In genomic region chr1:15322648-15323350, GRCh38 we compare ENCODE assay signal across 11 cellular contexts.
A peak's percentile ranks its signal among the peaks of the same experiment; 100 is the strongest.
DNase-seq lines count a peak whose midpoint lies in the region; ATAC-seq and TF ChIP-seq lines count a peak whose summit lies in the region.
"Had no signal": no experiment of that assay in that cellular context is flagged by ENCODE, and none has a peak within 500 bp of the region (broad histone marks: within the 10 kb centered on the region; RNA-seq: fewer than 3 reads in every experiment).

No MANE protein-coding gene starts in this region.

- H3K27ac Mint-ChIP-seq in T-helper 17 cell = no peak overlapping the region
- H3K27ac Mint-ChIP-seq: activated naive CD8-positive, alpha-beta T cell treated with anti-CD3 and anti-CD28 coated beads, Interleukin-2, amount 10 ng/mL, durations not matched to agents 7 days and 5 days; CD4-positive, alpha-beta T cell; progenitor cell of endocrine pancreas had no signal

- TF ChIP-seq CTCF in A673 (conservative IDR thresholded peaks at IDR 0.05; ENCODE audit: low read depth, low read length) = no peak
- TF ChIP-seq CTCF in brain microvascular endothelial cell (IDR thresholded peaks at IDR 0.05; ENCODE audit: low read depth, low read length, missing control alignments) = no peak
- no peak for TF ChIP-seq CTCF in GM13977 (IDR thresholded peaks at IDR 0.05; ENCODE audit: extremely low read depth, insufficient read depth, missing control alignments)

- H3K4me3 ChIP-seq in A673 (ENCODE audit: low read depth, low read length, poor library complexity, severe bottlenecking) (no peak overlapping the region), right cardiac atrium (ENCODE audit: low read length) (no peak overlapping the region), brain microvascular endothelial cell (ENCODE audit: low read depth, low read length) (no peak overlapping the region)

- no peak overlapping the region for H3K4me3 Mint-ChIP-seq in T-helper 17 cell
- H3K4me3 Mint-ChIP-seq: activated naive CD8-positive, alpha-beta T cell treated with anti-CD3 and anti-CD28 coated beads, Interleukin-2, amount 10 ng/mL, durations not matched to agents 7 days and 5 days; CD4-positive, alpha-beta T cell had no signal

- H3K4me1 ChIP-seq in A673 (ENCODE audit: insufficient read depth, low read length, poor library complexity, severe bottlenecking) = peaks cover 38% of the 10 kb centered on the region
- H3K4me1 ChIP-seq in right cardiac atrium (ENCODE audit: control insufficient read depth, insufficient read depth, low read length) = no peaks in the 10 kb centered on the region

- peak; percentile 83 for DNase-seq in A673 (ENCODE audit: low spot score)
- DNase-seq in HUDEP-2 (lab: John Stamatoyannopoulos, UW; ENCODE audit: unreplicated experiment in 76 of 76) = peak in 44 of 76 experiments; percentile 6 to 72 (median 32)
- DNase-seq in T-helper 17 cell = no peak
- DNase-seq in right cardiac atrium = no peak
- DNase-seq in brain microvascular endothelial cell = no peak
- no peak for DNase-seq in GM13977 (ENCODE audit: low spot score)

- peaks cover 4% of the 10 kb centered on the region for H3K4me1 Mint-ChIP-seq in T-helper 17 cell

- no TSS peak for BruUV-seq in A673 (replicated peaks; lab: Mats Ljungman, UMichigan)

- 82% methylated on average over 14 of the region's 14 CpGs for whole genome bisulfite sequencing in right cardiac atrium

- POLR2A ChIA-PET in A673 (lab: Charles Lee; ENCODE audit: low non-redundant PET) = interaction anchor here (0.6 kb wide), 1 partner anchor 1233 kb away, joined by 6 read pairs; no protein-coding TSS in a partner anchor

- intact Hi-C loops in A673 (cut with micrococcal nuclease; ENCODE audit: unreplicated experiment) (loop anchor here (1.0 to 5.0 kb wide), 3 partner anchors 90 to 180 kb away; no protein-coding TSS in a partner anchor), right cardiac atrium (cut with DNase I) (loop anchor here in 2 of 4 donors (1.0 to 2.0 kb wide), 2 partner anchors 108 to 109 kb away; no protein-coding TSS in a partner anchor)

- CTCF ChIA-PET in A673 (lab: Charles Lee) = interaction anchor here (0.6 to 2.3 kb wide), 3 partner anchors 42 to 194 kb away, joined by 3 to 29 read pairs (median 4); no protein-coding TSS in a partner anchor

- H3K27me3 ChIP-seq in A673 (replicated peaks; ENCODE audit: insufficient read depth, low read depth, low read length, poor library complexity) (no peaks in the 10 kb centered on the region), right cardiac atrium (ENCODE audit: control insufficient read depth, insufficient read depth) (no peaks in the 10 kb centered on the region), brain microvascular endothelial cell (replicated peaks) (peaks cover 3% of the 10 kb centered on the region)

- peak; percentile 16 for ATAC-seq in T-helper 17 cell
- ATAC-seq in right cardiac atrium = peak; percentile 53 to 72
- no peak for ATAC-seq in GM18520 (IDR thresholded peaks at IDR 0.05; ENCODE audit: unreplicated experiment)
- ATAC-seq in HG03045 (IDR thresholded peaks at IDR 0.05; ENCODE audit: unreplicated experiment) = no peak

- peaks cover 12% of the 10 kb centered on the region for H3K27me3 Mint-ChIP-seq in T-helper 17 cell

- H3K36me3 Mint-ChIP-seq in T-helper 17 cell (ENCODE audit: low read depth) = no peaks in the 10 kb centered on the region
- H3K36me3 Mint-ChIP-seq: activated naive CD8-positive, alpha-beta T cell treated with anti-CD3 and anti-CD28 coated beads, Interleukin-2, amount 10 ng/mL, durations not matched to agents 7 days and 5 days had no signal

- no peaks in the 10 kb centered on the region for H3K9me3 ChIP-seq in A673 (ENCODE audit: low read depth, low read length, poor library complexity, severe bottlenecking)
- H3K9me3 ChIP-seq in T-helper 17 cell (ENCODE audit: control insufficient read depth, low read length, poor library complexity, severe bottlenecking) = no peaks in the 10 kb centered on the region
- H3K9me3 ChIP-seq in right cardiac atrium (ENCODE audit: control insufficient read depth, low read length) = no peaks in the 10 kb centered on the region

- no peak overlapping the region for H3K27ac ChIP-seq in A673 (ENCODE audit: low read depth, low read length, poor library complexity, severe bottlenecking)
- H3K27ac ChIP-seq in right cardiac atrium (ENCODE audit: low read length) = no peak overlapping the region
- H3K27ac ChIP-seq in brain microvascular endothelial cell = no peak overlapping the region

- no peaks in the 10 kb centered on the region for H3K36me3 ChIP-seq in A673 (ENCODE audit: insufficient read depth, low read length, poor library complexity, severe bottlenecking)
- no peaks in the 10 kb centered on the region for H3K36me3 ChIP-seq in brain microvascular endothelial cell (replicated peaks)

- in situ Hi-C loops in brain microvascular endothelial cell (cut with HindIII; ENCODE audit: low pct_ligation_motif_present, low sequenced_read_pairs) (no loop called here), GM13977 (cut with MboI; ENCODE audit: low pct_unique_long_range_greater_than_20kb, low sequenced_read_pairs, unreplicated experiment) (no loop called here)

Comparison
In these comparisons a context has a peak if more than half of its experiments do, and no peak if none do; other contexts are left out.
1. DNase-seq: peak in A673 (single experiment) and HUDEP-2 (44 of 76); none in T-helper 17 cell (0 of 3), right cardiac atrium (0 of 3), brain microvascular endothelial cell (single experiment) and GM13977 (single experiment).
2. ATAC-seq: peak in T-helper 17 cell (single experiment) and right cardiac atrium (2 of 2); none in GM18520 (single experiment) and HG03045 (single experiment).